Comparison of ENCODE assay signal across 8 cellular contexts in the genomic region with DNA sequence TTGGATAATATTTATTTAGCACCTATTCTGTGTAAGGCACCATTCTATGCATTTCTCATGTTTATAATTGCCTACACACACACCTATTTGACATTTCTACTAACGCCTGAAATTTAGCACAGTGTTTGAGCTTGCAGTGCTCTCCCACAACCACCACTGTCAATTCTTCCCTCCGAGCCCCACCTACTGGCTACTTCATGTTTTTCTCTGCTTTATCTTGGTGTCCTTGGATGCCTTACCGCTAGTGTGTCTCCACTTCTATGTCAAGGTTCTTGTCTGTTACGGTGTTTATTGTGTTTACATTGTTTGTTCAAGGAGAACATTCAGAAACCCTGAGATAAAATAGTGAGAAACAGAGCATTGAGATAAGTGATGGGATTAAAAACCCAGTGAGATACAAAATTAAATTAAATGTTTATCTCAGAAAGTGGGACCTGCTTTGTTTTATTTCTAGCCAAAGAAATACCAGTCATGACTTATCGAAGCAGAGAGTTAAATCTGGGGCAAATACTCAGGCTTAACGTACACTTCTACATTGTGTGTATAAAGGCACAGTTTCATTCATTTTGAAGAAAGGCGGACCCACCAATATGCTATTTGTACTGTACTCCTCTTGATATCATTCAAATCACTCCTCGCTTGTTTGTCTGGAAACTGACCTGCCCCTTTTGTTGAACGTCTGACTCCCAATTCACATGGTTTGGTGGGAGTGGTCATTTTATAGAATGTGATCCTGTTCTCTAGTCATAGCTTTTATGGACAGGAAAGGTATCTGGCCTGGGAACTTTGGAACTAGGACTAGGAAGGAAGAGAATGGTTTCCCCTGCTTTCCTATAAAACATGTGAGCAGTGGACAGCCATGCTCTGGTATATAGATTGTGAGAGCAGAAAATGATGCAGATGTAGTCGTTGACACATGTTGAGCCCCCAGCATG. TPM values are rescaled to one million over a fixed set of nuclear protein-coding genes. Genes with fewer than 3 reads are reported as not detected.
A peak's percentile ranks its signal among the peaks of the same experiment; 100 is the strongest.
DNase-seq lines count a peak whose midpoint lies in the region; ATAC-seq, FAIRE-seq and TF ChIP-seq lines count a peak whose summit lies in the region.

No MANE protein-coding gene starts in this region.

- H3K4me3 Mint-ChIP-seq in glutamatergic neuron (ENCODE audit: unreplicated experiment), result no peak overlapping the region

- ATAC-seq in GM19397 (IDR thresholded peaks at IDR 0.05; ENCODE audit: unreplicated experiment), result peak; percentile 42

- DNase-seq in EL (peak; percentile 37), HTR-8/SVneo (ENCODE audit: insufficient read length, low spot score) (peak; percentile 24), SK-N-SH (peak; percentile 51), glutamatergic neuron (peak; percentile 27), retinal pigment epithelial cell (ENCODE audit: low read depth) (no peak), HuH-7.5 (ENCODE audit: low spot score) (no peak), NCI-H2081 treated with DMSO at 0.1 percent for 48 hours (lab: John Stamatoyannopoulos, UW) (no peak)

- H3K4me1 Mint-ChIP-seq in glutamatergic neuron (ENCODE audit: low read depth, unreplicated experiment), result peaks cover 3% of the 10 kb centered on the region

- 0 out of 4 replicates have a peak, but pooled peaks of 1 of the 2 experiments have one; percentile 11 for TF ChIP-seq EP300 in SK-N-SH (IDR thresholded peaks at IDR 0.05; ENCODE audit: borderline replicate concordance in 1 of 2, low read depth in 1 of 2, low read length in 1 of 2)

- no peaks in the 10 kb centered on the region for H3K9me2 ChIP-seq in SK-N-SH

- H3K4me1 ChIP-seq in SK-N-SH (ENCODE audit: control insufficient read depth in 1 of 2, insufficient read depth in 2 of 2, low read depth in 1 of 2, low read length in 1 of 2), result no peaks in the 10 kb centered on the region; a peak in 2 of 4 replicates

- H3K9ac ChIP-seq in SK-N-SH, result no peak overlapping the region

- H3K27ac Mint-ChIP-seq in glutamatergic neuron (ENCODE audit: unreplicated experiment), result no peak overlapping the region

- POLR2A ChIA-PET in SK-N-SH (lab: Yijun Ruan, JAX), result no interaction called here

- H3K27ac ChIP-seq in SK-N-SH (ENCODE audit: low read depth in 2 of 2, low read length in 1 of 2), result no peak overlapping the region

- no peaks in the 10 kb centered on the region for H3K9me3 ChIP-seq in SK-N-SH

- no peaks in the 10 kb centered on the region for H3F3A ChIP-seq in SK-N-SH (replicated peaks; ENCODE audit: insufficient read depth)

- no peaks in the 10 kb centered on the region for H3K9me3 Mint-ChIP-seq in glutamatergic neuron (ENCODE audit: unreplicated experiment)

- CTCF ChIA-PET in SK-N-SH (lab: Yijun Ruan, JAX), result interaction anchor here (0.6 to 6.5 kb wide), 22 partner anchors 12 to 422 kb away, joined by 3 to 202 read pairs (median 4); a partner anchor contains a TSS

- 19% methylated on average over 10 of the region's 10 CpGs for WGBS in SK-N-SH (ENCODE audit: low lambda C conversion rate)

- H3K4me2 ChIP-seq in SK-N-SH, result no peak overlapping the region

- no peaks in the 10 kb centered on the region for H3K79me2 ChIP-seq in SK-N-SH (ENCODE audit: insufficient read depth)

- H3K36me3 ChIP-seq in SK-N-SH (replicated peaks in 1 of 2; ENCODE audit: control insufficient read depth in 1 of 2, insufficient read depth in 2 of 2, low read length in 1 of 2), result no peaks in the 10 kb centered on the region

- TF ChIP-seq RAD21 in SK-N-SH (IDR thresholded peaks at IDR 0.05; ENCODE audit: low read length), result peak; percentile 62

- no peak for FAIRE-seq in HTR-8/SVneo (lab: Jason Lieb, UNC)

- H3K4me3 ChIP-seq in SK-N-SH (ENCODE audit: low read depth in 2 of 2, low read length in 1 of 2) (no peak overlapping the region), retinal pigment epithelial cell (ENCODE audit: low read length) (no peak overlapping the region)

- no peaks in the 10 kb centered on the region for H3K36me3 Mint-ChIP-seq in glutamatergic neuron (ENCODE audit: unreplicated experiment)

- TF ChIP-seq CTCF in SK-N-SH (IDR thresholded peaks at IDR 0.05) (peak; percentile 58), glutamatergic neuron (IDR thresholded peaks at IDR 0.05; ENCODE audit: partially characterized antibody, unreplicated experiment) (peak; percentile 49), retinal pigment epithelial cell (conservative IDR thresholded peaks at IDR 0.05; ENCODE audit: low read depth, low read length) (peak; percentile 59)

- H4K20me1 ChIP-seq in SK-N-SH (ENCODE audit: insufficient read depth), result no peaks in the 10 kb centered on the region

- H3K27me3 Mint-ChIP-seq in glutamatergic neuron (ENCODE audit: unreplicated experiment), result no peaks in the 10 kb centered on the region

- no peak overlapping the region for H2AFZ ChIP-seq in SK-N-SH (ENCODE audit: low read depth)

- peaks cover 13% of the 10 kb centered on the region for H3K27me3 ChIP-seq in SK-N-SH (ENCODE audit: insufficient read depth)

TF ChIP-seq in SK-N-SH, 30 proteins besides CTCF, POLR2A, EP300 and RAD21:
- TF ChIP-seq GATA2 (CRISPR knock-in tag; IDR thresholded peaks at IDR 0.05) (0 out of 2 replicates have a peak, but pooled peaks have one; percentile 15), SMC3 (IDR thresholded peaks at IDR 0.05; ENCODE audit: low read depth, low read length) (peak; percentile 43)
- TF ChIP-seq, protein P1, sequence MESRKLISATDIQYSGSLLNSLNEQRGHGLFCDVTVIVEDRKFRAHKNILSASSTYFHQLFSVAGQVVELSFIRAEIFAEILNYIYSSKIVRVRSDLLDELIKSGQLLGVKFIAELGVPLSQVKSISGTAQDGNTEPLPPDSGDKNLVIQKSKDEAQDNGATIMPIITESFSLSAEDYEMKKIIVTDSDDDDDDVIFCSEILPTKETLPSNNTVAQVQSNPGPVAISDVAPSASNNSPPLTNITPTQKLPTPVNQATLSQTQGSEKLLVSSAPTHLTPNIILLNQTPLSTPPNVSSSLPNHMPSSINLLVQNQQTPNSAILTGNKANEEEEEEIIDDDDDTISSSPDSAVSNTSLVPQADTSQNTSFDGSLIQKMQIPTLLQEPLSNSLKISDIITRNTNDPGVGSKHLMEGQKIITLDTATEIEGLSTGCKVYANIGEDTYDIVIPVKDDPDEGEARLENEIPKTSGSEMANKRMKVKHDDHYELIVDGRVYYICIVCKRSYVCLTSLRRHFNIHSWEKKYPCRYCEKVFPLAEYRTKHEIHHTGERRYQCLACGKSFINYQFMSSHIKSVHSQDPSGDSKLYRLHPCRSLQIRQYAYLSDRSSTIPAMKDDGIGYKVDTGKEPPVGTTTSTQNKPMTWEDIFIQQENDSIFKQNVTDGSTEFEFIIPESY (IDR thresholded peaks at IDR 0.05; ENCODE audit: borderline replicate concordance, low read depth), result no peak

RNA-seq across cellular contexts. Expression of a gene that starts 39.2 kb away (rescaled TPM):
- 7.3 and 9.7 TPM in 2 replicates for polyA plus RNA-seq in SK-N-SH (2012; rRNA removed)
- polyA plus RNA-seq in SK-N-SH (2012; cell fraction: cytosol; rRNA removed), result 13.7 and 14.3 TPM in 2 replicates
- polyA plus RNA-seq in SK-N-SH (2012; cell fraction: nucleus; rRNA removed), result 4.3 and 8.1 TPM in 2 replicates
- 33.1 TPM for total RNA-seq in glutamatergic neuron (ENCODE audit: unreplicated experiment)

Comparison
In these comparisons a context has a peak if more than half of its experiments do, and no peak if none do; other contexts are left out.
1. DNase-seq: peak in EL (single experiment), HTR-8/SVneo (single experiment), SK-N-SH (single experiment) and glutamatergic neuron (single experiment); none in retinal pigment epithelial cell (single experiment), HuH-7.5 (single experiment) and NCI-H2081 treated with DMSO at 0.1 percent for 48 hours (single experiment).
2. Peak in every context shown above with its lines, with median percentiles within 50 percentile points of each other: CTCF ChIP-seq.